In the genomic region with DNA sequence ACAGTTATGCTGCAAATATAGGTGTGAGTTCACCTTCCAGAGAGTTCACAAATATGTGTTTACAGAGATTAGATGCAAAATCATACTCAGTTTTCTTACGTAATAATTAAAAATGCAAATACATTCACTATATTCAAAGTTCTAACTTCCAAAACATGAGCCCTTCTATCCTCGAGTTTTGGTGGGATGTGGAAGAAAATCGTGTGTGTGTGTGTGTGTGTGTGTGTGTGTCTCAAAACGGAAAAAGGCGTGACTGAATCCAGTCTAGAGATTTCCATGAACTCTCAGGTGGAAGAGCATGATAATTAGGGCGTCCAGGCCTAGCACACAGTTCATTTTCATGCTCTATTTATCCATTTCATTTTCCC, we compare ENCODE assay signal across 11 cellular contexts. TPM values are rescaled to one million over a fixed set of nuclear protein-coding genes. Genes with fewer than 3 reads are reported as not detected.
DNase-seq lines count a peak whose midpoint lies in the region; ATAC-seq and TF ChIP-seq lines count a peak whose summit lies in the region.
"Had no signal": no experiment of that assay in that cellular context is flagged by ENCODE, and none has a peak within 500 bp of the region (broad histone marks: within the 10 kb centered on the region; RNA-seq: fewer than 3 reads in every experiment).

No MANE protein-coding gene starts in this region.

- peaks cover 6% of the 10 kb centered on the region for H3K4me1 ChIP-seq in endocrine pancreas (ENCODE audit: control insufficient read depth, insufficient read depth, low read length)

- no peaks in the 10 kb centered on the region for H3K36me3 Mint-ChIP-seq in nephron (ENCODE audit: low read depth)
- H3K36me3 Mint-ChIP-seq in activated CD8-positive, alpha-beta memory T cell treated with anti-CD3 and anti-CD28 coated beads, Interleukin-2, amount 10 ng/mL, durations not matched to agents 7 days and 5 days, result no peaks in the 10 kb centered on the region

- peak overlapping the region; percentile 80 to 93 (median 91) for H3K27ac Mint-ChIP-seq in nephron
- H3K27ac Mint-ChIP-seq in activated CD8-positive, alpha-beta memory T cell treated with anti-CD3 and anti-CD28 coated beads, Interleukin-2, amount 10 ng/mL, durations not matched to agents 7 days and 5 days, result no peak overlapping the region
- H3K27ac Mint-ChIP-seq: HFFc6 had no signal

- peaks cover 7% of the 10 kb centered on the region for H3K4me1 Mint-ChIP-seq in nephron
- peaks cover 2% of the 10 kb centered on the region for H3K4me1 Mint-ChIP-seq in activated CD8-positive, alpha-beta memory T cell treated with anti-CD3 and anti-CD28 coated beads, Interleukin-2, amount 10 ng/mL, durations not matched to agents 7 days and 5 days

- no peaks in the 10 kb centered on the region for H3K36me3 ChIP-seq in endocrine pancreas (ENCODE audit: control insufficient read depth, insufficient read depth, low read length)

- H3K4me3 Mint-ChIP-seq in nephron, result peak overlapping the region; percentile 91 to 97 (median 97)
- H3K4me3 Mint-ChIP-seq in activated CD8-positive, alpha-beta memory T cell treated with anti-CD3 and anti-CD28 coated beads, Interleukin-2, amount 10 ng/mL, durations not matched to agents 7 days and 5 days, result no peak overlapping the region
- H3K4me3 Mint-ChIP-seq: HFFc6 had no signal

- DNase-seq in GM12865 (ENCODE audit: low read depth) (no peak), NCI-H510A treated with DMSO at 0.1 percent for 48 hours (lab: John Stamatoyannopoulos, UW) (peak; percentile 76), NCI-H2029 (lab: John Stamatoyannopoulos, UW) (no peak), amniotic stem cell (lab: John Stamatoyannopoulos, UW) (no peak)
- no peak for DNase-seq in stimulated activated CD8-positive, alpha-beta memory T cell treated with anti-CD3 and anti-CD28 coated beads, Interleukin-4, amount 100 ng/mL, for 48 hours
- no peak for DNase-seq in activated CD8-positive, alpha-beta memory T cell treated with anti-CD3 and anti-CD28 coated beads, Interleukin-2, amount 10 ng/mL, durations not matched to agents 7 days and 5 days
- DNase-seq: activated gamma-delta T cell treated with Interleukin-2 at 50 U/mL for 16 hours, HFFc6, IMR-90 had no signal

- no peaks in the 10 kb centered on the region for H3K9me3 ChIP-seq in endocrine pancreas (ENCODE audit: control insufficient read depth, low read length)

- no peaks in the 10 kb centered on the region for H3K9me3 Mint-ChIP-seq in nephron
- H3K9me3 Mint-ChIP-seq in activated CD8-positive, alpha-beta memory T cell treated with anti-CD3 and anti-CD28 coated beads, Interleukin-2, amount 10 ng/mL, durations not matched to agents 7 days and 5 days (ENCODE audit: low read depth), result no peaks in the 10 kb centered on the region

- no peaks in the 10 kb centered on the region for H3K27me3 ChIP-seq in endocrine pancreas (ENCODE audit: control insufficient read depth, insufficient read depth, low read length)

- H3K4me3 ChIP-seq in GM12865 (ENCODE audit: low read depth, low read length), result peak overlapping the region; percentile 99
- peak overlapping the region; percentile 86 for H3K4me3 ChIP-seq in endocrine pancreas (ENCODE audit: control insufficient read depth, insufficient read depth, low read length)

- no peak overlapping the region for H3K9ac ChIP-seq in endocrine pancreas (ENCODE audit: control insufficient read depth, insufficient read depth, low read length)

- CTCF ChIA-PET in activated CD8-positive, alpha-beta memory T cell treated with anti-CD3 and anti-CD28 coated beads, Interleukin-2, amount 10 ng/mL, durations not matched to agents 7 days and 5 days (lab: Charles Lee), result no interaction called here

- no peak for ATAC-seq in activated CD8-positive, alpha-beta memory T cell treated with anti-CD3 and anti-CD28 coated beads, Interleukin-2, amount 10 ng/mL, durations not matched to agents 7 days and 5 days

- H3K27me3 Mint-ChIP-seq in nephron (ENCODE audit: low read depth), result peaks cover 18% of the 10 kb centered on the region
- peaks cover 34% of the 10 kb centered on the region for H3K27me3 Mint-ChIP-seq in activated CD8-positive, alpha-beta memory T cell treated with anti-CD3 and anti-CD28 coated beads, Interleukin-2, amount 10 ng/mL, durations not matched to agents 7 days and 5 days

- TF ChIP-seq CTCF in GM12865 (IDR thresholded peaks at IDR 0.05; ENCODE audit: insufficient read depth, low read depth, low read length, missing control alignments) (no peak), nephron (IDR thresholded peaks at IDR 0.05; ENCODE audit: unreplicated experiment in 3 of 3) (no peak)

RNA-seq across cellular contexts. Expression of a gene that starts 1.2 kb away (rescaled TPM):
- under 1 TPM; 0.09 to 0.35 TPM for total RNA-seq in activated CD8-positive, alpha-beta memory T cell treated with anti-CD3 and anti-CD28 coated beads, Interleukin-2, amount 10 ng/mL, durations not matched to agents 7 days and 5 days
- total RNA-seq: HFFc6 had no signal

RNA-seq across cellular contexts. Expression of a gene that starts 51.6 kb away (rescaled TPM):
- total RNA-seq in activated CD8-positive, alpha-beta memory T cell treated with anti-CD3 and anti-CD28 coated beads, Interleukin-2, amount 10 ng/mL, durations not matched to agents 7 days and 5 days, result not detected
- total RNA-seq: HFFc6, IMR-90 had no signal
